Comparison of ENCODE assay signal across 21 cellular contexts in the genomic region with DNA sequence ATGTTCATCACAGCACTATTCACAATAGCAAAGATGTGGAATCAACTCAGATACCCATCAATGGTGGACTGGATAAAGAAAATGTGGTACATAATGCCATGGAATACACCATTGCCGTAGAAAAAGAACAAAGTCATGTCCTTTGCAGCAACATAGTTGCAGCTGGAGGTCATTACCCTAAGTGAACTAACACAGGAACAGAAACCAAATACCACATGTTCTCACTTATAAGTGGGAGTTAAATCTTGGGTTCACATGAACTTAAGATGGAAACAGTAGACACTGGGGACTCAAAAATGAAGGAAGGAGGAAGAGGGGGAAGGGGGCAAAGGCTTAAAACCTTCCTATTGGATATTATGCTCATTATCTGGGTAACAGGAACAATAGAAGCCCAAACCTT.
"Had no signal": no experiment of that assay in that cellular context is flagged by ENCODE, and none has a peak within 500 bp of the region (broad histone marks: within the 10 kb centered on the region; RNA-seq: fewer than 3 reads in every experiment).

No MANE protein-coding gene starts in this region.

- H3K36me3 ChIP-seq: heart left ventricle, neutrophil, ovary, stomach, suprapubic skin, tibial nerve had no signal

- H3K4me1 Mint-ChIP-seq: activated naive CD8-positive, alpha-beta T cell treated with anti-CD3 and anti-CD28 coated beads, Interleukin-2, amount 50 U/mL, for 24 hours; memory B cell had no signal

- H3K9me3 Mint-ChIP-seq: activated CD4-positive, alpha-beta memory T cell treated with anti-CD3 and anti-CD28 coated beads for 36 hours; activated naive CD8-positive, alpha-beta T cell treated with anti-CD3 and anti-CD28 coated beads, Interleukin-2, amount 50 U/mL, for 24 hours had no signal

- H3K4me1 ChIP-seq: heart left ventricle, psoas muscle, stomach, suprapubic skin, tibial nerve had no signal

- H3K27me3 Mint-ChIP-seq: activated CD4-positive, alpha-beta memory T cell treated with anti-CD3 and anti-CD28 coated beads for 36 hours had no signal

- ATAC-seq: activated naive CD8-positive, alpha-beta T cell treated with anti-CD3 and anti-CD28 coated beads, Interleukin-2, amount 50 U/mL, for 24 hours; heart left ventricle; left cardiac atrium; psoas muscle; right cardiac atrium had no signal

- H3K9me3 ChIP-seq: neutrophil, ovary, stomach, suprapubic skin had no signal

- H3K36me3 Mint-ChIP-seq: activated CD4-positive, alpha-beta memory T cell treated with anti-CD3 and anti-CD28 coated beads for 36 hours; memory B cell had no signal

- H3K27me3 ChIP-seq: neutrophil, ovary, suprapubic skin, tibial nerve had no signal

- FAIRE-seq: islet of Langerhans had no signal

- DNase-seq: activated CD4-positive, alpha-beta memory T cell treated with anti-CD3 and anti-CD28 coated beads for 36 hours; activated CD4-positive, alpha-beta T cell treated with anti-CD3 and anti-CD28 coated beads for 48 hours; activated effector memory CD4-positive, alpha-beta T cell treated with anti-CD3 and anti-CD28 coated beads, Interleukin-2, amount 50 U/mL, for 16 hours; activated naive CD4-positive, alpha-beta T cell treated with anti-CD3 and anti-CD28 coated beads, Interleukin-2, amount 50 U/mL, for 16 hours; activated naive CD8-positive, alpha-beta T cell treated with anti-CD3 and anti-CD28 coated beads, Interleukin-2, amount 50 U/mL, for 24 hours; cerebellar nuclear complex; heart left ventricle; left cardiac atrium; ovary; psoas muscle; right cardiac atrium; stimulated activated CD4-positive, alpha-beta T cell treated with anti-CD3 and anti-CD28 coated beads, Interleukin-12 subunit alpha, Interleukin-12 subunit beta, amount 100 ng/mL, for 4 hours; stomach had no signal

- H3K27ac ChIP-seq: coronary artery, epithelial cell of prostate, heart left ventricle, neutrophil, ovary, psoas muscle, stomach, suprapubic skin, tibial nerve had no signal

- H3K4me3 ChIP-seq: coronary artery, heart left ventricle, ovary, psoas muscle, stomach, suprapubic skin, tibial nerve had no signal

- H3K27ac Mint-ChIP-seq: activated CD4-positive, alpha-beta memory T cell treated with anti-CD3 and anti-CD28 coated beads for 36 hours; activated naive CD8-positive, alpha-beta T cell treated with anti-CD3 and anti-CD28 coated beads, Interleukin-2, amount 50 U/mL, for 24 hours; memory B cell had no signal

- H3K4me3 Mint-ChIP-seq: activated CD4-positive, alpha-beta memory T cell treated with anti-CD3 and anti-CD28 coated beads for 36 hours; activated naive CD8-positive, alpha-beta T cell treated with anti-CD3 and anti-CD28 coated beads, Interleukin-2, amount 50 U/mL, for 24 hours; memory B cell; nephron had no signal
